Comparison of ENCODE assay signal across 21 cellular contexts in the genomic region with DNA sequence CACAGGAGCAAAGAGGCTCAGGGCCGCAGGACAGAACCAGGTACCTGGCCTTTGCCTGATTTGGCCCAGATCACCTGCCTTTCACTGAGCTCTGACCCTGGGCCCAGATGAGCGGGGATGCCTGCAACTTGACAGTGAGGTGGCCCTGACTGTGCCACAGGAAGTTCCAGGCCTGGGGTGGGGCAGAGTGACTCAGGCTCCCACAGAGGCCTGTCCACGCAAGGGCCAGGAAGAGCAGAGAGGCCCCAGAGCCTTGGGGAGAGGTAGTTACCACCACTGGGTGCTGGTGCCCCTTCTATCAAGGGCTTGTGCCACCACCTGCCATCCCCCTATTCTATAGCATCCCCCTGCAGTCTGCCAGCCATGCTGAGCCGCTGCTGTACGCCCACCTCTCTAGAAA. TPM values are rescaled to one million over a fixed set of nuclear protein-coding genes. Genes with fewer than 3 reads are reported as not detected.
DNase-seq lines count a peak whose midpoint lies in the region; ATAC-seq, FAIRE-seq and TF ChIP-seq lines count a peak whose summit lies in the region.
"Had no signal": no experiment of that assay in that cellular context is flagged by ENCODE, and none has a peak within 500 bp of the region (broad histone marks: within the 10 kb centered on the region; RNA-seq: fewer than 3 reads in every experiment).

No MANE protein-coding gene starts in this region.

- WGBS in psoas muscle, 3 donors, result 86 to 95% (median 88%) methylated on average over 5 of the region's 5 CpGs

- intact Hi-C loops in psoas muscle (cut with DNase I), result no loop called here

- no peaks in the 10 kb centered on the region for H3K36me3 ChIP-seq in psoas muscle (ENCODE audit: insufficient read depth in 1 of 2, low read depth in 1 of 2)
- H3K36me3 ChIP-seq: brain microvascular endothelial cell, esophagus squamous epithelium, heart left ventricle had no signal

- peaks cover 0 to 32% (median 13%) of the 10 kb centered on the region in 3 donors for H3K27me3 ChIP-seq in psoas muscle (ENCODE audit: insufficient read depth in 3 of 3, low read length in 2 of 3)
- H3K27me3 ChIP-seq: dorsolateral prefrontal cortex had no signal

- H3K4me3 ChIP-seq in foreskin fibroblast (ENCODE audit: low read depth in 1 of 2, low read length in 2 of 2) (no peak overlapping the region), psoas muscle (no peak overlapping the region)
- H3K4me3 ChIP-seq: dorsolateral prefrontal cortex, esophagus squamous epithelium, heart left ventricle had no signal

- no peak overlapping the region for H3K27ac ChIP-seq in psoas muscle
- H3K27ac ChIP-seq: brain microvascular endothelial cell, dorsolateral prefrontal cortex, esophagus squamous epithelium, heart left ventricle, HL-60 had no signal

- peak; percentile 45 for FAIRE-seq in H54 (lab: Jason Lieb, UNC)
- FAIRE-seq: kidney had no signal

- TF ChIP-seq CTCF in foreskin fibroblast (IDR thresholded peaks at IDR 0.05; ENCODE audit: low read depth, low read length), result no peak
- TF ChIP-seq CTCF in psoas muscle (IDR thresholded peaks at IDR 0.05), result no peak

- no peak for ATAC-seq in HG02798 (IDR thresholded peaks at IDR 0.05; ENCODE audit: poor library complexity, unreplicated experiment)
- ATAC-seq in psoas muscle, result no peak
- ATAC-seq: heart left ventricle, right cardiac atrium had no signal

- no peaks in the 10 kb centered on the region for H3K9me3 ChIP-seq in psoas muscle
- H3K9me3 ChIP-seq: esophagus squamous epithelium, heart left ventricle had no signal

- no peaks in the 10 kb centered on the region for H3K4me1 ChIP-seq in psoas muscle

- DNase-seq in AG08395 (ENCODE audit: low spot score) (peak; percentile 54), H54 (ENCODE audit: insufficient read length, low spot score) (peak; percentile 80), RPMI7951 (ENCODE audit: low read depth) (peak; percentile 58), foreskin fibroblast (peak; percentile 18 to 58), cortex of kidney (lab: John Stamatoyannopoulos, UW) (no peak), DMS53 (lab: John Stamatoyannopoulos, UW) (no peak), psoas muscle (no peak)
- DNase-seq: activated CD4-positive, alpha-beta T cell treated with anti-CD3 and anti-CD28 coated beads, Interleukin-2, amount 50 U/mL, for 1 hour; activated T-cell treated with anti-CD3 and anti-CD28 coated beads, Interleukin-2, amount 50 U/mL, for 1 hour; AML-193; brain microvascular endothelial cell; dorsolateral prefrontal cortex; esophagus squamous epithelium; heart left ventricle; Kasumi-1; kidney; NCI-H446 treated with DMSO at 0.1 percent for 48 hours; T1000 had no signal

- no peak for TF ChIP-seq POLR2A in H54 (IDR thresholded peaks at IDR 0.05; ENCODE audit: low read depth, low read length)

RNA-seq across cellular contexts. Expression of a gene that starts 4.1 kb away (rescaled TPM):
- total RNA-seq in RPMI7951 (2014; rRNA removed; shearing (Covaris generic)), result 8.7 and 11.2 TPM in 2 replicates
- 1 to 10 TPM; 1.3 to 2.7 (median 2.3) TPM for total RNA-seq in psoas muscle
- under 1 TPM; 0.61 to 0.89 (median 0.72) TPM for polyA plus RNA-seq in psoas muscle

Comparison
In these comparisons a context has a peak if more than half of its experiments do, and no peak if none do; other contexts are left out.
1. DNase-seq: peak in AG08395 (single experiment), H54 (single experiment), RPMI7951 (single experiment) and foreskin fibroblast (2 of 2); none in cortex of kidney (single experiment), DMS53 (single experiment) and psoas muscle (0 of 2).